1 cellular context compared by ENCODE assay signal in the genomic region with DNA sequence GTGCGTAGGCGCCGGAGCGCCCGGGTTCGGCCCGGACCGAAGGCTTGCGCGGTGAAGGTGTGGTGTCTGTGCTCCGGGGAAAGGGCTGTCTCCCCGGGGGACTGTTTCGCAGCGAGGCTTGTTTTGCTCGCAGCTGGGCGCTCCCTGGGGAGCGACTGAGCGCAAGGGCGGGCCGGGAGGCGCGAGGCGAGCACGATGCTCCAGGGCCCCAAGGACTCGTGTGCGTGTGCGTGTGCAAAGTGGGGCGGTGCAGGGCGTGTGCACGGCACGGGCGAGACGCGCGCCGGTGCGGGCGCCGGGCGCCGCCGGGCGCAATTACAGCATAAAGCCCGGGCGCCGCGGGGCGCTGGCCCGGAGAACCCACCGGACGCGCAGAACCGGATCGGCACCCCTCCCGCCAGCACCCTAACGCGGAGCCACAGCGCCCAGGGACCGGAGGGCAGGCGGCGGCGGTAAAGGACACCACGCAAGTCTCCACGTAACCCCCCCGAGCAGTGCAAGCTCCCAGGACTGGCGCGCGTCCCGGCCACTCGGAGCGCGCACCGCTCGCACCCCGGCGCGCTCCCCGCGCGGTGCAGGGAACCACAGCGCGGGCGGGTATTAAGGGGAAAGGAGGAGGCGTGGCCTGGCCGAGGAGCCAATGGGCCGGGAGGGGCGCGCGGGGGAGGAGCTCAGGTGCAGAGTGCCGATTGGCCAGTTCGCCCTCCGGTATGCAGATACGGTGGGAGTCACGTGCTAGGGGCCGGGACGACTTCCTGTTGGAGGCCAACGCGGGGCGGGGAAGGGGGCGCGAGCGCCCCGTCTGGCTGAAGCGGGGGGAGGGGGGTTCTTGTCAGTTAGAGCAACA.
A peak's percentile ranks its signal among the peaks of the same experiment; 100 is the strongest.
TF ChIP-seq lines count a peak whose summit lies in the region.

A gene with protein sequence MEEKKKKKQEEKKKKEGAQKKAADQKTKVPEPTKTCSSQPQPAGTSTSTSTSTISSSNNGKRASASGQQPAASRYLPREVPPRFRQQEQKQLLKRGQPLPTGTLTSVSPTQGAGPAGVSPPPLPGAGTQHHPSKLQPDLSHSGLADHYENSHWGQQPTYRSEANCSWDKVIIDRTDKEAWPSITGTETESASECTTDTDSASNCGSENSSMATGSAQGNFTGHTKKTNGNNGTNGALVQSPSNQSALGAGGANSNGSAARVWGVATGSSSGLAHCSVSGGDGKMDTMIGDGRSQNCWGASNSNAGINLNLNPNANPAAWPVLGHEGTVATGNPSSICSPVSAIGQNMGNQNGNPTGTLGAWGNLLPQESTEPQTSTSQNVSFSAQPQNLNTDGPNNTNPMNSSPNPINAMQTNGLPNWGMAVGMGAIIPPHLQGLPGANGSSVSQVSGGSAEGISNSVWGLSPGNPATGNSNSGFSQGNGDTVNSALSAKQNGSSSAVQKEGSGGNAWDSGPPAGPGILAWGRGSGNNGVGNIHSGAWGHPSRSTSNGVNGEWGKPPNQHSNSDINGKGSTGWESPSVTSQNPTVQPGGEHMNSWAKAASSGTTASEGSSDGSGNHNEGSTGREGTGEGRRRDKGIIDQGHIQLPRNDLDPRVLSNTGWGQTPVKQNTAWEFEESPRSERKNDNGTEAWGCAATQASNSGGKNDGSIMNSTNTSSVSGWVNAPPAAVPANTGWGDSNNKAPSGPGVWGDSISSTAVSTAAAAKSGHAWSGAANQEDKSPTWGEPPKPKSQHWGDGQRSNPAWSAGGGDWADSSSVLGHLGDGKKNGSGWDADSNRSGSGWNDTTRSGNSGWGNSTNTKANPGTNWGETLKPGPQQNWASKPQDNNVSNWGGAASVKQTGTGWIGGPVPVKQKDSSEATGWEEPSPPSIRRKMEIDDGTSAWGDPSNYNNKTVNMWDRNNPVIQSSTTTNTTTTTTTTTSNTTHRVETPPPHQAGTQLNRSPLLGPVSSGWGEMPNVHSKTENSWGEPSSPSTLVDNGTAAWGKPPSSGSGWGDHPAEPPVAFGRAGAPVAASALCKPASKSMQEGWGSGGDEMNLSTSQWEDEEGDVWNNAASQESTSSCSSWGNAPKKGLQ (N-terminal part only) (plus strand): TSS at position 835 of the 847 bp plus-strand sequence. CDS start 45,504 bp downstream, outside the sequence.

TF ChIP-seq in HepG2, 621 proteins besides CTCF, POLR2A, EP300 and RAD21 (continued from another document and continues in another):
- TF ChIP-seq, protein P1, sequence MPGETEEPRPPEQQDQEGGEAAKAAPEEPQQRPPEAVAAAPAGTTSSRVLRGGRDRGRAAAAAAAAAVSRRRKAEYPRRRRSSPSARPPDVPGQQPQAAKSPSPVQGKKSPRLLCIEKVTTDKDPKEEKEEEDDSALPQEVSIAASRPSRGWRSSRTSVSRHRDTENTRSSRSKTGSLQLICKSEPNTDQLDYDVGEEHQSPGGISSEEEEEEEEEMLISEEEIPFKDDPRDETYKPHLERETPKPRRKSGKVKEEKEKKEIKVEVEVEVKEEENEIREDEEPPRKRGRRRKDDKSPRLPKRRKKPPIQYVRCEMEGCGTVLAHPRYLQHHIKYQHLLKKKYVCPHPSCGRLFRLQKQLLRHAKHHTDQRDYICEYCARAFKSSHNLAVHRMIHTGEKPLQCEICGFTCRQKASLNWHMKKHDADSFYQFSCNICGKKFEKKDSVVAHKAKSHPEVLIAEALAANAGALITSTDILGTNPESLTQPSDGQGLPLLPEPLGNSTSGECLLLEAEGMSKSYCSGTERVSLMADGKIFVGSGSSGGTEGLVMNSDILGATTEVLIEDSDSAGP (CRISPR knock-in tag; IDR thresholded peaks at IDR 0.05; ENCODE audit: borderline replicate concordance) = peak; percentile 95
- peak; percentile 19; the same call in 1 of the 2 replicates for TF ChIP-seq TEAD2 (CRISPR knock-in tag; IDR thresholded peaks at IDR 0.05)
- TF ChIP-seq KDM2A (CRISPR knock-in tag; IDR thresholded peaks at IDR 0.05; ENCODE audit: borderline replicate concordance, low read depth) = peak; percentile 96
- TF ChIP-seq, protein P2, sequence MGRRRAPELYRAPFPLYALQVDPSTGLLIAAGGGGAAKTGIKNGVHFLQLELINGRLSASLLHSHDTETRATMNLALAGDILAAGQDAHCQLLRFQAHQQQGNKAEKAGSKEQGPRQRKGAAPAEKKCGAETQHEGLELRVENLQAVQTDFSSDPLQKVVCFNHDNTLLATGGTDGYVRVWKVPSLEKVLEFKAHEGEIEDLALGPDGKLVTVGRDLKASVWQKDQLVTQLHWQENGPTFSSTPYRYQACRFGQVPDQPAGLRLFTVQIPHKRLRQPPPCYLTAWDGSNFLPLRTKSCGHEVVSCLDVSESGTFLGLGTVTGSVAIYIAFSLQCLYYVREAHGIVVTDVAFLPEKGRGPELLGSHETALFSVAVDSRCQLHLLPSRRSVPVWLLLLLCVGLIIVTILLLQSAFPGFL (CRISPR knock-in tag; IDR thresholded peaks at IDR 0.05) = no peak
- peak; percentile 67; the same call in 1 of the 2 replicates for TF ChIP-seq NCOR1 (IDR thresholded peaks at IDR 0.05; ENCODE audit: borderline replicate concordance, low read length)
- TF ChIP-seq, protein P3, sequence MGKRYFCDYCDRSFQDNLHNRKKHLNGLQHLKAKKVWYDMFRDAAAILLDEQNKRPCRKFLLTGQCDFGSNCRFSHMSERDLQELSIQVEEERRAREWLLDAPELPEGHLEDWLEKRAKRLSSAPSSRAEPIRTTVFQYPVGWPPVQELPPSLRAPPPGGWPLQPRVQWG (CRISPR knock-in tag; IDR thresholded peaks at IDR 0.05; ENCODE audit: borderline replicate concordance, low read depth) = no peak
- TF ChIP-seq RBM22 (optimal IDR thresholded peaks at IDR 0.05; ENCODE audit: low read length) = peak; percentile 83
- TF ChIP-seq, protein P4, sequence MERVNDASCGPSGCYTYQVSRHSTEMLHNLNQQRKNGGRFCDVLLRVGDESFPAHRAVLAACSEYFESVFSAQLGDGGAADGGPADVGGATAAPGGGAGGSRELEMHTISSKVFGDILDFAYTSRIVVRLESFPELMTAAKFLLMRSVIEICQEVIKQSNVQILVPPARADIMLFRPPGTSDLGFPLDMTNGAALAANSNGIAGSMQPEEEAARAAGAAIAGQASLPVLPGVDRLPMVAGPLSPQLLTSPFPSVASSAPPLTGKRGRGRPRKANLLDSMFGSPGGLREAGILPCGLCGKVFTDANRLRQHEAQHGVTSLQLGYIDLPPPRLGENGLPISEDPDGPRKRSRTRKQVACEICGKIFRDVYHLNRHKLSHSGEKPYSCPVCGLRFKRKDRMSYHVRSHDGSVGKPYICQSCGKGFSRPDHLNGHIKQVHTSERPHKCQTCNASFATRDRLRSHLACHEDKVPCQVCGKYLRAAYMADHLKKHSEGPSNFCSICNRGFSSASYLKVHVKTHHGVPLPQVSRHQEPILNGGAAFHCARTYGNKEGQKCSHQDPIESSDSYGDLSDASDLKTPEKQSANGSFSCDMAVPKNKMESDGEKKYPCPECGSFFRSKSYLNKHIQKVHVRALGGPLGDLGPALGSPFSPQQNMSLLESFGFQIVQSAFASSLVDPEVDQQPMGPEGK (CRISPR knock-in tag; IDR thresholded peaks at IDR 0.05) = peak; percentile 79
- TF ChIP-seq, protein P5, sequence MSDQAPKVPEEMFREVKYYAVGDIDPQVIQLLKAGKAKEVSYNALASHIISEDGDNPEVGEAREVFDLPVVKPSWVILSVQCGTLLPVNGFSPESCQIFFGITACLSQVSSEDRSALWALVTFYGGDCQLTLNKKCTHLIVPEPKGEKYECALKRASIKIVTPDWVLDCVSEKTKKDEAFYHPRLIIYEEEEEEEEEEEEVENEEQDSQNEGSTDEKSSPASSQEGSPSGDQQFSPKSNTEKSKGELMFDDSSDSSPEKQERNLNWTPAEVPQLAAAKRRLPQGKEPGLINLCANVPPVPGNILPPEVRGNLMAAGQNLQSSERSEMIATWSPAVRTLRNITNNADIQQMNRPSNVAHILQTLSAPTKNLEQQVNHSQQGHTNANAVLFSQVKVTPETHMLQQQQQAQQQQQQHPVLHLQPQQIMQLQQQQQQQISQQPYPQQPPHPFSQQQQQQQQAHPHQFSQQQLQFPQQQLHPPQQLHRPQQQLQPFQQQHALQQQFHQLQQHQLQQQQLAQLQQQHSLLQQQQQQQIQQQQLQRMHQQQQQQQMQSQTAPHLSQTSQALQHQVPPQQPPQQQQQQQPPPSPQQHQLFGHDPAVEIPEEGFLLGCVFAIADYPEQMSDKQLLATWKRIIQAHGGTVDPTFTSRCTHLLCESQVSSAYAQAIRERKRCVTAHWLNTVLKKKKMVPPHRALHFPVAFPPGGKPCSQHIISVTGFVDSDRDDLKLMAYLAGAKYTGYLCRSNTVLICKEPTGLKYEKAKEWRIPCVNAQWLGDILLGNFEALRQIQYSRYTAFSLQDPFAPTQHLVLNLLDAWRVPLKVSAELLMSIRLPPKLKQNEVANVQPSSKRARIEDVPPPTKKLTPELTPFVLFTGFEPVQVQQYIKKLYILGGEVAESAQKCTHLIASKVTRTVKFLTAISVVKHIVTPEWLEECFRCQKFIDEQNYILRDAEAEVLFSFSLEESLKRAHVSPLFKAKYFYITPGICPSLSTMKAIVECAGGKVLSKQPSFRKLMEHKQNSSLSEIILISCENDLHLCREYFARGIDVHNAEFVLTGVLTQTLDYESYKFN (CRISPR knock-in tag; conservative IDR thresholded peaks at IDR 0.05) = peak; percentile 69
- no peak for TF ChIP-seq SIX1 (CRISPR knock-in tag; IDR thresholded peaks at IDR 0.05; ENCODE audit: borderline replicate concordance)
- TF ChIP-seq ZNF441 (CRISPR knock-in tag; IDR thresholded peaks at IDR 0.05; ENCODE audit: borderline replicate concordance) = peak; percentile 4
- TF ChIP-seq PRMT3 (CRISPR knock-in tag; IDR thresholded peaks at IDR 0.05; ENCODE audit: borderline replicate concordance, low read depth) = peak; percentile 91; the same call in 1 of the 2 replicates
- TF ChIP-seq GABPA (IDR thresholded peaks at IDR 0.05; ENCODE audit: low read depth, low read length) = peak; percentile 57; the same call in 1 of the 2 replicates
- peak; percentile 88 for TF ChIP-seq GABPA (CRISPR knock-in tag; IDR thresholded peaks at IDR 0.05; ENCODE audit: low read depth)
- 0 out of 2 replicates have a peak, but pooled peaks have one; percentile 39 for TF ChIP-seq HCFC1 (IDR thresholded peaks at IDR 0.05; ENCODE audit: low read depth, low read length)
- peak; percentile 98 for TF ChIP-seq RBFOX2 (IDR thresholded peaks at IDR 0.05; ENCODE audit: low read depth, low read length)
- no peak for TF ChIP-seq ZBTB42 (CRISPR knock-in tag; IDR thresholded peaks at IDR 0.05)
- TF ChIP-seq ZFP82 (CRISPR knock-in tag; IDR thresholded peaks at IDR 0.05; ENCODE audit: borderline replicate concordance) = peak; percentile 87
- TF ChIP-seq SYNCRIP (IDR thresholded peaks at IDR 0.05; ENCODE audit: insufficient read depth, low read depth, low read length) = no peak
- TF ChIP-seq TBX3 (IDR thresholded peaks at IDR 0.05; ENCODE audit: borderline replicate concordance) = peak; percentile 50; the same call in 1 of the 2 replicates
- TF ChIP-seq ISL2 (CRISPR knock-in tag; IDR thresholded peaks at IDR 0.05) = peak; percentile 76
- TF ChIP-seq, protein P6, sequence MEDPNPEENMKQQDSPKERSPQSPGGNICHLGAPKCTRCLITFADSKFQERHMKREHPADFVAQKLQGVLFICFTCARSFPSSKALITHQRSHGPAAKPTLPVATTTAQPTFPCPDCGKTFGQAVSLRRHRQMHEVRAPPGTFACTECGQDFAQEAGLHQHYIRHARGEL (CRISPR knock-in tag; IDR thresholded peaks at IDR 0.05) = no peak
- TF ChIP-seq ZNF124 (CRISPR knock-in tag; IDR thresholded peaks at IDR 0.05) = no peak; the same call in 1 of the 2 replicates
- TF ChIP-seq ZC3H4 (CRISPR knock-in tag; IDR thresholded peaks at IDR 0.05; ENCODE audit: borderline replicate concordance) = no peak
- TF ChIP-seq, protein P7, sequence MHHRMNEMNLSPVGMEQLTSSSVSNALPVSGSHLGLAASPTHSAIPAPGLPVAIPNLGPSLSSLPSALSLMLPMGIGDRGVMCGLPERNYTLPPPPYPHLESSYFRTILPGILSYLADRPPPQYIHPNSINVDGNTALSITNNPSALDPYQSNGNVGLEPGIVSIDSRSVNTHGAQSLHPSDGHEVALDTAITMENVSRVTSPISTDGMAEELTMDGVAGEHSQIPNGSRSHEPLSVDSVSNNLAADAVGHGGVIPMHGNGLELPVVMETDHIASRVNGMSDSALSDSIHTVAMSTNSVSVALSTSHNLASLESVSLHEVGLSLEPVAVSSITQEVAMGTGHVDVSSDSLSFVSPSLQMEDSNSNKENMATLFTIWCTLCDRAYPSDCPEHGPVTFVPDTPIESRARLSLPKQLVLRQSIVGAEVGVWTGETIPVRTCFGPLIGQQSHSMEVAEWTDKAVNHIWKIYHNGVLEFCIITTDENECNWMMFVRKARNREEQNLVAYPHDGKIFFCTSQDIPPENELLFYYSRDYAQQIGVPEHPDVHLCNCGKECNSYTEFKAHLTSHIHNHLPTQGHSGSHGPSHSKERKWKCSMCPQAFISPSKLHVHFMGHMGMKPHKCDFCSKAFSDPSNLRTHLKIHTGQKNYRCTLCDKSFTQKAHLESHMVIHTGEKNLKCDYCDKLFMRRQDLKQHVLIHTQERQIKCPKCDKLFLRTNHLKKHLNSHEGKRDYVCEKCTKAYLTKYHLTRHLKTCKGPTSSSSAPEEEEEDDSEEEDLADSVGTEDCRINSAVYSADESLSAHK (CRISPR knock-in tag; IDR thresholded peaks at IDR 0.05; ENCODE audit: borderline replicate concordance) = 0 out of 2 replicates have a peak, but pooled peaks have one; percentile 82
- TF ChIP-seq IRX3 (CRISPR knock-in tag; IDR thresholded peaks at IDR 0.05; ENCODE audit: borderline replicate concordance, low read depth) = peak; percentile 87
- TF ChIP-seq, protein P8, sequence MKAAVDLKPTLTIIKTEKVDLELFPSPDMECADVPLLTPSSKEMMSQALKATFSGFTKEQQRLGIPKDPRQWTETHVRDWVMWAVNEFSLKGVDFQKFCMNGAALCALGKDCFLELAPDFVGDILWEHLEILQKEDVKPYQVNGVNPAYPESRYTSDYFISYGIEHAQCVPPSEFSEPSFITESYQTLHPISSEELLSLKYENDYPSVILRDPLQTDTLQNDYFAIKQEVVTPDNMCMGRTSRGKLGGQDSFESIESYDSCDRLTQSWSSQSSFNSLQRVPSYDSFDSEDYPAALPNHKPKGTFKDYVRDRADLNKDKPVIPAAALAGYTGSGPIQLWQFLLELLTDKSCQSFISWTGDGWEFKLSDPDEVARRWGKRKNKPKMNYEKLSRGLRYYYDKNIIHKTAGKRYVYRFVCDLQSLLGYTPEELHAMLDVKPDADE (CRISPR knock-in tag; IDR thresholded peaks at IDR 0.05) = 0 out of 2 replicates have a peak, but pooled peaks have one; percentile 34
